Comparison of ENCODE assay signal across 7 cellular contexts in the genomic region with DNA sequence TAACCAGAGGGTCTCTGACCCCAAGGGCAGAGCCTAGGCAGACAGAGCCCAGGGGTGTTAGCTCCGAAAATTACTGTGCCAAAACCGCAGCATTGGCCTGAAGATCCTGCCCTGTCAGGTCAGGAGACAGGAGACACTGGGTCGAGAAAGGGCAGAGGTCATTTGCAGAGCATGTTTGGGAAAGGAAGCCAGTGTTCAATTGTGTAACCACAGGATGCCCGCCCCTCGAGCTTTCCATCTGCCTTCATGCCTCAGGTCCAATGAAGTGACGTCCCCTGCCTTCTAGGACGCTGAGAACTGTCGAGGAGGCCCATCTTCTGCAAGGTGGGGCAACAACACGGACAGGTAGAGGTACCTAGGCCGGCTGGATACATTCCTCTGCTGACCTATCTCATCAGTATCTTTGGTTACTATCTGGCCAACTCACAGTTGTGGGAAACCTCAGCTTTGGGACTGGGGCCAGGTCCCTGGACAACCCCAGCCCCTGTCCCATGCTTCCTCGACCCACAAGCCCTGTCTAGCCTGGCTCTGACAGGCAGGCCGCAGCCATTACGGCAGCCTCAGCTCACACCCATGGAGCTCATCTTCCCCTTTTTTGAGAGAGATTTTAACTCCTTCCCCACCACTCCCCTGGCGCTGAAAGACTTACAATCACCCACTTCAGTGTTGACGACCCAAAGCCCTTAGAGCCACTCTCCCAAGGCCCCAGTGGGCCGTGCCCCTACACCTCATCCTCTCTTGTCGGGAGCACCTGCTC. TPM values are rescaled to one million over a fixed set of nuclear protein-coding genes. Genes with fewer than 3 reads are reported as not detected.
DNase-seq lines count a peak whose midpoint lies in the region; ATAC-seq and TF ChIP-seq lines count a peak whose summit lies in the region.

No MANE protein-coding gene starts in this region.

- no peak overlapping the region for H2BK120ac ChIP-seq in mesenchymal stem cell (ENCODE audit: low read depth, low read length)

- H3K4me1 ChIP-seq in mesenchymal stem cell (ENCODE audit: control insufficient read depth, insufficient read depth, low read depth, low read length) (peaks cover 16% of the 10 kb centered on the region), vagina (peaks cover 42% of the 10 kb centered on the region)

- no peak for TF ChIP-seq CTCF in vagina (IDR thresholded peaks at IDR 0.05)

- DNase-seq in RPMI8226 (peak; percentile 69), dermis microvascular lymphatic vessel endothelial cell (ENCODE audit: low read depth in 2 of 2) (peak; percentile 24 to 58), mesenchymal stem cell (peak; percentile 25), vagina (ENCODE audit: extremely low spot score in 2 of 2) (no peak), SHP77 (lab: John Stamatoyannopoulos, UW) (no peak)

- H3K4me3 ChIP-seq in mesenchymal stem cell (ENCODE audit: insufficient read depth in 1 of 2, low read depth in 1 of 2, low read length in 2 of 2) (peak overlapping the region; percentile 93 to 97), vagina (peak overlapping the region; percentile 79 to 94)

- H3K14ac ChIP-seq in mesenchymal stem cell (ENCODE audit: low read length in 2 of 2), result peak overlapping the region in 1 of 2 experiments; percentile 78

- no peak overlapping the region for H2AK5ac ChIP-seq in mesenchymal stem cell (ENCODE audit: low read length, severe bottlenecking)

- TF ChIP-seq POLR2A in vagina (IDR thresholded peaks at IDR 0.05), result no peak

- peaks cover 12% of the 10 kb centered on the region for H3K79me1 ChIP-seq in mesenchymal stem cell (replicated peaks; ENCODE audit: low read length, poor library complexity, severe bottlenecking)

- H4K8ac ChIP-seq in mesenchymal stem cell (ENCODE audit: low read length), result no peak overlapping the region

- peak overlapping the region; percentile 31 for H3K27ac ChIP-seq in mesenchymal stem cell (ENCODE audit: low read length, poor library complexity, severe bottlenecking)
- H3K27ac ChIP-seq in vagina, result peak overlapping the region; percentile 84

- peak overlapping the region in 1 of 2 experiments; percentile 99 for H3K4ac ChIP-seq in mesenchymal stem cell (ENCODE audit: low read depth in 1 of 2, low read length in 2 of 2)

- H2BK5ac ChIP-seq in mesenchymal stem cell (ENCODE audit: low read depth, low read length, poor library complexity, severe bottlenecking), result no peak overlapping the region

- H3K9ac ChIP-seq in mesenchymal stem cell (ENCODE audit: low read length), result peak overlapping the region; percentile 88

- H3K36me3 ChIP-seq in mesenchymal stem cell (ENCODE audit: control insufficient read depth in 1 of 2, insufficient read depth in 2 of 2, low read depth in 1 of 2, low read length in 2 of 2) (peaks cover 7 to 9% of the 10 kb centered on the region in 2 experiments), vagina (no peaks in the 10 kb centered on the region)

- peak overlapping the region; percentile 69 for H3K4me2 ChIP-seq in mesenchymal stem cell (ENCODE audit: low read length, poor library complexity, severe bottlenecking)

- no peak overlapping the region for H2BK12ac ChIP-seq in mesenchymal stem cell (ENCODE audit: low read length in 2 of 2)

- intact Hi-C loops in vagina (cut with DNase I), result no loop called here

- no peak overlapping the region for H2BK15ac ChIP-seq in mesenchymal stem cell (ENCODE audit: low read depth, poor library complexity, severe bottlenecking)

- peak overlapping the region in 1 of 2 experiments; percentile 77 for H3K23ac ChIP-seq in mesenchymal stem cell (ENCODE audit: low read length in 2 of 2)

- WGBS in mesenchymal stem cell, result 50% methylated on average over 15 of the region's 17 CpGs

- H2AFZ ChIP-seq in mesenchymal stem cell (ENCODE audit: low read depth, low read length), result no peak overlapping the region

- H4K91ac ChIP-seq in mesenchymal stem cell (ENCODE audit: low read length), result no peak overlapping the region

- H3K18ac ChIP-seq in mesenchymal stem cell (ENCODE audit: low read depth in 1 of 2, low read length in 2 of 2), result peak overlapping the region; percentile 59 to 96

- H3K9me3 ChIP-seq in mesenchymal stem cell (ENCODE audit: control insufficient read depth, low read length) (no peaks in the 10 kb centered on the region), vagina (no peaks in the 10 kb centered on the region)

- ATAC-seq in GM18502 (IDR thresholded peaks at IDR 0.05; ENCODE audit: poor library complexity, unreplicated experiment) (peak; percentile 33), HG02763 (IDR thresholded peaks at IDR 0.05; ENCODE audit: unreplicated experiment) (peak; percentile 12)

- H3K27me3 ChIP-seq in mesenchymal stem cell (ENCODE audit: control insufficient read depth in 1 of 2, insufficient read depth in 1 of 2, low read length in 2 of 2) (no peaks in the 10 kb centered on the region), vagina (no peaks in the 10 kb centered on the region)

RNA-seq across cellular contexts. Expression of a gene that starts 1.3 kb away (rescaled TPM):
- total RNA-seq in dermis microvascular lymphatic vessel endothelial cell, result 16.8 and 31.4 TPM in 2 replicates
- polyA plus RNA-seq in mesenchymal stem cell (2013, experiment 1 of 2), result 48.3 TPM
- polyA plus RNA-seq in mesenchymal stem cell (2013, experiment 2 of 2), result 47.5 TPM
- 25.5 TPM for total RNA-seq in vagina

RNA-seq across cellular contexts. Expression of a gene that starts 17.2 kb away (rescaled TPM):
- total RNA-seq in dermis microvascular lymphatic vessel endothelial cell, result 0.13 TPM in 2 replicates
- not detected for polyA plus RNA-seq in mesenchymal stem cell (2013, experiment 1 of 2)
- 0.15 TPM for polyA plus RNA-seq in mesenchymal stem cell (2013, experiment 2 of 2)
- 7.9 TPM for total RNA-seq in vagina

RNA-seq across cellular contexts. Expression of a gene that starts 20.5 kb away (rescaled TPM):
- total RNA-seq in dermis microvascular lymphatic vessel endothelial cell (not detected in 2 replicates), vagina (0.25 TPM)
- polyA plus RNA-seq in mesenchymal stem cell (2013, experiment 1 of 2), result 0.01 TPM
- polyA plus RNA-seq in mesenchymal stem cell (2013, experiment 2 of 2), result not detected

RNA-seq across cellular contexts. Expression of a gene that starts 50.4 kb away (rescaled TPM):
- not detected in 2 replicates for total RNA-seq in dermis microvascular lymphatic vessel endothelial cell
- not detected for polyA plus RNA-seq in mesenchymal stem cell (2013, experiment 1 of 2)
- polyA plus RNA-seq in mesenchymal stem cell (2013, experiment 2 of 2), result not detected
- 6.6 TPM for total RNA-seq in vagina

Comparison
In these comparisons a context has a peak if more than half of its experiments do, and no peak if none do; other contexts are left out.
1. DNase-seq: peak in RPMI8226 (single experiment), dermis microvascular lymphatic vessel endothelial cell (2 of 2) and mesenchymal stem cell (single experiment); none in vagina (0 of 2) and SHP77 (0 of 2).